In genomic region chr12:28190321-28191017, GRCh38 we compare ENCODE assay signal across 8 cellular contexts. TPM values are rescaled to one million over a fixed set of nuclear protein-coding genes. Genes with fewer than 3 reads are reported as not detected.
DNase-seq lines count a peak whose midpoint lies in the region; FAIRE-seq and TF ChIP-seq lines count a peak whose summit lies in the region.

Gene CCDC91 (plus strand): TSS chr12:28190456. CDS start chr12:28257216, 66,760 bp downstream.

- peak; percentile 65 for DNase-seq in GDM1 (lab: John Stamatoyannopoulos, UW)
- DNase-seq in H7 = peak; percentile 86
- DNase-seq in LoVo (ENCODE audit: low spot score) = peak; percentile 92
- DNase-seq in SJSA1 (ENCODE audit: low read depth in 1 of 2, low spot score in 2 of 2) = peak; percentile 81 to 86
- peak; percentile 55 to 84 (median 69) for DNase-seq in activated naive CD4-positive, alpha-beta T cell (lab: John Stamatoyannopoulos, UW)
- DNase-seq in frontal cortex (ENCODE audit: low spot score in 2 of 2) = peak; percentile 73 to 75
- DNase-seq in superior temporal gyrus (ENCODE audit: extremely low spot score) = peak; percentile 77

- H3K9me3 ChIP-seq in SJSA1 (replicated peaks) (no peaks in the 10 kb centered on the region), neutrophil (no peaks in the 10 kb centered on the region)

- FAIRE-seq in frontal cortex (lab: Jason Lieb, UNC) = no peak

- H3K4me3 ChIP-seq in H7 (ENCODE audit: insufficient read depth, low read depth, low read length) = peak within 1 kb of the TSS; percentile 85
- peak within 1 kb of the TSS; percentile 86 for H3K4me3 ChIP-seq in SJSA1
- H3K4me3 ChIP-seq in neutrophil (ENCODE audit: low read depth in 1 of 2, low read length in 1 of 2) = peak within 1 kb of the TSS; percentile 76 to 80

- TF ChIP-seq CTCF in neutrophil (IDR thresholded peaks at IDR 0.05) = no peak

- no peaks in the 10 kb centered on the region for H3K36me3 ChIP-seq in H7 (replicated peaks; ENCODE audit: control insufficient read depth, insufficient read depth, low read length)
- peaks cover 4% of the 10 kb centered on the region for H3K36me3 ChIP-seq in SJSA1
- H3K36me3 ChIP-seq in neutrophil = no peaks in the 10 kb centered on the region

- peaks cover 16% of the 10 kb centered on the region for H3K4me1 ChIP-seq in SJSA1 (replicated peaks)
- H3K4me1 ChIP-seq in neutrophil (ENCODE audit: control insufficient read depth in 1 of 2, insufficient read depth in 1 of 2, low read depth in 1 of 2, low read length in 1 of 2) = peaks cover 5 to 10% of the 10 kb centered on the region in 2 experiments

- H3K27ac ChIP-seq in SJSA1 (peak within 1 kb of the TSS; percentile 94), neutrophil (peak within 1 kb of the TSS; percentile 79)

- no peaks in the 10 kb centered on the region for H3K27me3 ChIP-seq in H7 (ENCODE audit: control insufficient read depth, insufficient read depth, low read length)
- H3K27me3 ChIP-seq in SJSA1 (replicated peaks) = no peaks in the 10 kb centered on the region
- H3K27me3 ChIP-seq in neutrophil = no peaks in the 10 kb centered on the region

RNA-seq across cellular contexts. Expression of gene CCDC91, which starts in this region (rescaled TPM):
- 9.5 and 11.5 TPM in 2 replicates for total RNA-seq in H7 (2014; rRNA removed; shearing (Covaris generic))
- total RNA-seq in SJSA1 (2014; rRNA removed; shearing (Covaris generic)) = 9.2 and 35.6 TPM in 2 replicates
- total RNA-seq in frontal cortex = 115 TPM

Comparison
In these comparisons a context has a peak if more than half of its experiments do, and no peak if none do; other contexts are left out.
1. Peak in every context shown above with its lines: DNase-seq, H3K4me3 ChIP-seq and H3K27ac ChIP-seq.